Comparison of ENCODE assay signal across 1 cellular context in genomic region chr22:24514241-24515024, GRCh38.
A peak's percentile ranks its signal among the peaks of the same experiment; 100 is the strongest.
TF ChIP-seq lines count a peak whose summit lies in the region.

No MANE protein-coding gene starts in this region.

TF ChIP-seq in HepG2, 621 proteins besides CTCF, POLR2A, EP300 and RAD21 (continued from another document and continues in another):
- TF ChIP-seq, protein P1, sequence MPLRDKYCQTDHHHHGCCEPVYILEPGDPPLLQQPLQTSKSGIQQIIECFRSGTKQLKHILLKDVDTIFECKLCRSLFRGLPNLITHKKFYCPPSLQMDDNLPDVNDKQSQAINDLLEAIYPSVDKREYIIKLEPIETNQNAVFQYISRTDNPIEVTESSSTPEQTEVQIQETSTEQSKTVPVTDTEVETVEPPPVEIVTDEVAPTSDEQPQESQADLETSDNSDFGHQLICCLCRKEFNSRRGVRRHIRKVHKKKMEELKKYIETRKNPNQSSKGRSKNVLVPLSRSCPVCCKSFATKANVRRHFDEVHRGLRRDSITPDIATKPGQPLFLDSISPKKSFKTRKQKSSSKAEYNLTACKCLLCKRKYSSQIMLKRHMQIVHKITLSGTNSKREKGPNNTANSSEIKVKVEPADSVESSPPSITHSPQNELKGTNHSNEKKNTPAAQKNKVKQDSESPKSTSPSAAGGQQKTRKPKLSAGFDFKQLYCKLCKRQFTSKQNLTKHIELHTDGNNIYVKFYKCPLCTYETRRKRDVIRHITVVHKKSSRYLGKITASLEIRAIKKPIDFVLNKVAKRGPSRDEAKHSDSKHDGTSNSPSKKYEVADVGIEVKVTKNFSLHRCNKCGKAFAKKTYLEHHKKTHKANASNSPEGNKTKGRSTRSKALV (CRISPR knock-in tag; IDR thresholded peaks at IDR 0.05), result peak; percentile 78
- peak; percentile 98 for TF ChIP-seq ZNF788 (CRISPR knock-in tag; IDR thresholded peaks at IDR 0.05; ENCODE audit: borderline replicate concordance)
- no peak; the same call in 1 of the 2 replicates for TF ChIP-seq SKIL (CRISPR knock-in tag; IDR thresholded peaks at IDR 0.05; ENCODE audit: borderline replicate concordance)
- TF ChIP-seq ARHGAP35 (CRISPR knock-in tag; IDR thresholded peaks at IDR 0.05; ENCODE audit: borderline replicate concordance), result peak; percentile 73; the same call in 1 of the 2 replicates
- peak; percentile 95 for TF ChIP-seq MYC (CRISPR knock-in tag; IDR thresholded peaks at IDR 0.05; ENCODE audit: borderline replicate concordance)
- peak; percentile 91; the same call in 1 of the 2 replicates for TF ChIP-seq TSC22D2 (CRISPR knock-in tag; IDR thresholded peaks at IDR 0.05; ENCODE audit: borderline replicate concordance)
- TF ChIP-seq, protein P2, sequence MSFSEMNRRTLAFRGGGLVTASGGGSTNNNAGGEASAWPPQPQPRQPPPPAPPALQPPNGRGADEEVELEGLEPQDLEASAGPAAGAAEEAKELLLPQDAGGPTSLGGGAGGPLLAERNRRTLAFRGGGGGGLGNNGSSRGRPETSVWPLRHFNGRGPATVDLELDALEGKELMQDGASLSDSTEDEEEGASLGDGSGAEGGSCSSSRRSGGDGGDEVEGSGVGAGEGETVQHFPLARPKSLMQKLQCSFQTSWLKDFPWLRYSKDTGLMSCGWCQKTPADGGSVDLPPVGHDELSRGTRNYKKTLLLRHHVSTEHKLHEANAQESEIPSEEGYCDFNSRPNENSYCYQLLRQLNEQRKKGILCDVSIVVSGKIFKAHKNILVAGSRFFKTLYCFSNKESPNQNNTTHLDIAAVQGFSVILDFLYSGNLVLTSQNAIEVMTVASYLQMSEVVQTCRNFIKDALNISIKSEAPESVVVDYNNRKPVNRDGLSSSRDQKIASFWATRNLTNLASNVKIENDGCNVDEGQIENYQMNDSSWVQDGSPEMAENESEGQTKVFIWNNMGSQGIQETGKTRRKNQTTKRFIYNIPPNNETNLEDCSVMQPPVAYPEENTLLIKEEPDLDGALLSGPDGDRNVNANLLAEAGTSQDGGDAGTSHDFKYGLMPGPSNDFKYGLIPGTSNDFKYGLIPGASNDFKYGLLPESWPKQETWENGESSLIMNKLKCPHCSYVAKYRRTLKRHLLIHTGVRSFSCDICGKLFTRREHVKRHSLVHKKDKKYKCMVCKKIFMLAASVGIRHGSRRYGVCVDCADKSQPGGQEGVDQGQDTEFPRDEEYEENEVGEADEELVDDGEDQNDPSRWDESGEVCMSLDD (CRISPR knock-in tag; IDR thresholded peaks at IDR 0.05; ENCODE audit: borderline replicate concordance), result peak; percentile 67; the same call in 1 of the 2 replicates
- peak; percentile 92; the same call in 1 of the 2 replicates for TF ChIP-seq ZBTB1 (CRISPR knock-in tag; IDR thresholded peaks at IDR 0.05; ENCODE audit: borderline replicate concordance)
- TF ChIP-seq, protein P3, sequence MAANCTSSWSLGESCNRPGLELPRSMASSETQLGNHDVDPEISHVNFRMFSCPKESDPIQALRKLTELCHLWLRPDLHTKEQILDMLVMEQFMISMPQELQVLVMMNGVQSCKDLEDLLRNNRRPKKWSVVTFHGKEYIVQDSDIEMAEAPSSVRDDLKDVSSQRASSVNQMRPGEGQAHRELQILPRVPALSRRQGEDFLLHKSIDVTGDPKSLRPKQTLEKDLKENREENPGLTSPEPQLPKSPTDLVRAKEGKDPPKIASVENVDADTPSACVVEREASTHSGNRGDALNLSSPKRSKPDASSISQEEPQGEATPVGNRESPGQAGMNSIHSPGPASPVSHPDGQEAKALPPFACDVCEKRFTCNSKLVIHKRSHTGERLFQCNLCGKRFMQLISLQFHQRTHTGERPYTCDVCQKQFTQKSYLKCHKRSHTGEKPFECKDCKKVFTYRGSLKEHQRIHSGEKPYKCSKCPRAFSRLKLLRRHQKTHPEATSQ (CRISPR knock-in tag; IDR thresholded peaks at IDR 0.05; ENCODE audit: borderline replicate concordance), result peak; percentile 85; the same call in 1 of the 2 replicates
- TF ChIP-seq, protein P4, sequence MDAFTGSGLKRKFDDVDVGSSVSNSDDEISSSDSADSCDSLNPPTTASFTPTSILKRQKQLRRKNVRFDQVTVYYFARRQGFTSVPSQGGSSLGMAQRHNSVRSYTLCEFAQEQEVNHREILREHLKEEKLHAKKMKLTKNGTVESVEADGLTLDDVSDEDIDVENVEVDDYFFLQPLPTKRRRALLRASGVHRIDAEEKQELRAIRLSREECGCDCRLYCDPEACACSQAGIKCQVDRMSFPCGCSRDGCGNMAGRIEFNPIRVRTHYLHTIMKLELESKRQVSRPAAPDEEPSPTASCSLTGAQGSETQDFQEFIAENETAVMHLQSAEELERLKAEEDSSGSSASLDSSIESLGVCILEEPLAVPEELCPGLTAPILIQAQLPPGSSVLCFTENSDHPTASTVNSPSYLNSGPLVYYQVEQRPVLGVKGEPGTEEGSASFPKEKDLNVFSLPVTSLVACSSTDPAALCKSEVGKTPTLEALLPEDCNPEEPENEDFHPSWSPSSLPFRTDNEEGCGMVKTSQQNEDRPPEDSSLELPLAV (CRISPR knock-in tag; conservative IDR thresholded peaks at IDR 0.05; ENCODE audit: low read depth), result no peak
- TF ChIP-seq UBTF (CRISPR knock-in tag; IDR thresholded peaks at IDR 0.05), result peak; percentile 65
- TF ChIP-seq ZSCAN31 (CRISPR knock-in tag; IDR thresholded peaks at IDR 0.05; ENCODE audit: low read depth), result peak; percentile 98
- no peak for TF ChIP-seq ZNF3 (CRISPR knock-in tag; IDR thresholded peaks at IDR 0.05)
- TF ChIP-seq, protein P5, sequence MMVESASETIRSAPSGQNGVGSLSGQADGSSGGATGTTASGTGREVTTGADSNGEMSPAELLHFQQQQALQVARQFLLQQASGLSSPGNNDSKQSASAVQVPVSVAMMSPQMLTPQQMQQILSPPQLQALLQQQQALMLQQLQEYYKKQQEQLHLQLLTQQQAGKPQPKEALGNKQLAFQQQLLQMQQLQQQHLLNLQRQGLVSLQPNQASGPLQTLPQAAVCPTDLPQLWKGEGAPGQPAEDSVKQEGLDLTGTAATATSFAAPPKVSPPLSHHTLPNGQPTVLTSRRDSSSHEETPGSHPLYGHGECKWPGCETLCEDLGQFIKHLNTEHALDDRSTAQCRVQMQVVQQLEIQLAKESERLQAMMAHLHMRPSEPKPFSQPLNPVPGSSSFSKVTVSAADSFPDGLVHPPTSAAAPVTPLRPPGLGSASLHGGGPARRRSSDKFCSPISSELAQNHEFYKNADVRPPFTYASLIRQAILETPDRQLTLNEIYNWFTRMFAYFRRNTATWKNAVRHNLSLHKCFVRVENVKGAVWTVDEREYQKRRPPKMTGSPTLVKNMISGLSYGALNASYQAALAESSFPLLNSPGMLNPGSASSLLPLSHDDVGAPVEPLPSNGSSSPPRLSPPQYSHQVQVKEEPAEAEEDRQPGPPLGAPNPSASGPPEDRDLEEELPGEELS (CRISPR knock-in tag; IDR thresholded peaks at IDR 0.05), result peak; percentile 97
- TF ChIP-seq MAX (IDR thresholded peaks at IDR 0.05), result peak; percentile 100
- TF ChIP-seq SETDB1 (CRISPR knock-in tag; IDR thresholded peaks at IDR 0.05; ENCODE audit: borderline replicate concordance), result 0 out of 2 replicates have a peak, but pooled peaks have one; percentile 24
- TF ChIP-seq NFIC (IDR thresholded peaks at IDR 0.05; ENCODE audit: low read length), result peak; percentile 81
- TF ChIP-seq FOXJ3 (CRISPR knock-in tag; IDR thresholded peaks at IDR 0.05; ENCODE audit: borderline replicate concordance), result peak; percentile 80; the same call in 1 of the 2 replicates
- TF ChIP-seq TCF7L2 (IDR thresholded peaks at IDR 0.05; ENCODE audit: low read depth, low read length), result no peak
- peak; percentile 97 for TF ChIP-seq ZNF280D (CRISPR knock-in tag; IDR thresholded peaks at IDR 0.05)
- peak; percentile 97 for TF ChIP-seq SPEN (CRISPR knock-in tag; IDR thresholded peaks at IDR 0.05; ENCODE audit: low read depth)
- peak; percentile 96 for TF ChIP-seq ZNF616 (CRISPR knock-in tag; IDR thresholded peaks at IDR 0.05; ENCODE audit: low read depth)
- peak; percentile 81 for TF ChIP-seq SIX1 (CRISPR knock-in tag; IDR thresholded peaks at IDR 0.05; ENCODE audit: borderline replicate concordance)
- TF ChIP-seq YEATS2 (CRISPR knock-in tag; IDR thresholded peaks at IDR 0.05; ENCODE audit: borderline replicate concordance), result peak; percentile 83; the same call in 1 of the 2 replicates
- peak; percentile 89 for TF ChIP-seq DMAP1 (CRISPR knock-in tag; IDR thresholded peaks at IDR 0.05)
- no peak for TF ChIP-seq LRRFIP1 (CRISPR knock-in tag; conservative IDR thresholded peaks at IDR 0.05)
